Comparison of ENCODE assay signal across 8 cellular contexts in genomic region chr12:92136883-92137582, GRCh38. TPM values are rescaled to one million over a fixed set of nuclear protein-coding genes. Genes with fewer than 3 reads are reported as not detected.
A peak's percentile ranks its signal among the peaks of the same experiment; 100 is the strongest.
DNase-seq lines count a peak whose midpoint lies in the region; ATAC-seq, FAIRE-seq and TF ChIP-seq lines count a peak whose summit lies in the region.

No MANE protein-coding gene starts in this region.

- no peak overlapping the region for H3K27ac ChIP-seq in trophoblast cell (ENCODE audit: low read depth, low read length)

- no CpG with 5 or more reads among the region's 3 CpGs for WGBS in trophoblast cell (ENCODE audit: extremely low coverage, insufficient coverage, insufficient read length)

- H3K18ac ChIP-seq in trophoblast cell (ENCODE audit: low read length), result no peak overlapping the region

- DNase-seq in activated T-cell treated with anti-CD3 and anti-CD28 coated beads, Interleukin-2, amount 50 U/mL, for 24 hours, result no peak
- DNase-seq in activated T-cell treated with anti-CD3 and anti-CD28 coated beads for 4 hours, result no peak
- peak; percentile 58 for DNase-seq in RCC 7860 (ENCODE audit: low spot score)
- DNase-seq in epithelial cell of proximal tubule (ENCODE audit: low read depth), result peak; percentile 60
- no peak for DNase-seq in trophoblast cell
- no peak for DNase-seq in NCI-H2029 treated with DMSO at 0.1 percent for 48 hours (lab: John Stamatoyannopoulos, UW)

- no peak for TF ChIP-seq CTCF in epithelial cell of proximal tubule (conservative IDR thresholded peaks at IDR 0.05; ENCODE audit: low read depth, low read length)

- H2BK120ac ChIP-seq in trophoblast cell (ENCODE audit: insufficient read depth, low read length, poor library complexity), result no peak overlapping the region

- H3K9me3 Mint-ChIP-seq in activated T-cell treated with anti-CD3 and anti-CD28 coated beads, Interleukin-2, amount 50 U/mL, for 24 hours, result no peaks in the 10 kb centered on the region

- peaks cover 0 to 1% of the 10 kb centered on the region in 2 experiments for H3K4me1 ChIP-seq in trophoblast cell (ENCODE audit: control insufficient read depth in 1 of 2, insufficient read depth in 2 of 2, low read length in 2 of 2)

- H3K27ac Mint-ChIP-seq in activated T-cell treated with anti-CD3 and anti-CD28 coated beads, Interleukin-2, amount 50 U/mL, for 24 hours, result peak overlapping the region; percentile 99

- no peak overlapping the region for H4K91ac ChIP-seq in trophoblast cell (ENCODE audit: low read depth, low read length)

- H3K9ac ChIP-seq in trophoblast cell (ENCODE audit: low read length), result no peak overlapping the region

- no peak overlapping the region for H3K4me2 ChIP-seq in trophoblast cell (ENCODE audit: low read length)

- no peak overlapping the region for H2BK5ac ChIP-seq in trophoblast cell (ENCODE audit: low read depth, low read length, poor library complexity)

- H2AK5ac ChIP-seq in trophoblast cell (ENCODE audit: low read length), result no peak overlapping the region

- H4K12ac ChIP-seq in trophoblast cell (ENCODE audit: low read depth, low read length), result no peak overlapping the region

- peak; percentile 79 for FAIRE-seq in RCC 7860 (lab: Jason Lieb, UNC)

- H3K4me1 Mint-ChIP-seq in activated T-cell treated with anti-CD3 and anti-CD28 coated beads, Interleukin-2, amount 50 U/mL, for 24 hours (ENCODE audit: low read depth), result peaks cover 82% of the 10 kb centered on the region

- H3K4me3 ChIP-seq in epithelial cell of proximal tubule (ENCODE audit: low read depth, low read length) (no peak overlapping the region), trophoblast cell (ENCODE audit: low read depth, low read length) (no peak overlapping the region)

- H3K27me3 Mint-ChIP-seq in activated T-cell treated with anti-CD3 and anti-CD28 coated beads, Interleukin-2, amount 50 U/mL, for 24 hours, result no peaks in the 10 kb centered on the region

- H3K9me3 ChIP-seq in trophoblast cell (ENCODE audit: insufficient read depth, low read depth, low read length), result no peaks in the 10 kb centered on the region

- H4K8ac ChIP-seq in trophoblast cell (ENCODE audit: low read depth, low read length), result no peak overlapping the region

- H2AFZ ChIP-seq in trophoblast cell (ENCODE audit: insufficient read depth, low read length, poor library complexity), result no peak overlapping the region

- H3K79me1 ChIP-seq in trophoblast cell (ENCODE audit: low read length), result no peaks in the 10 kb centered on the region

- no peaks in the 10 kb centered on the region for H3K79me2 ChIP-seq in trophoblast cell (ENCODE audit: control insufficient read depth, insufficient read depth, low read length, poor library complexity)

- H3K27me3 ChIP-seq in trophoblast cell (ENCODE audit: insufficient read depth, low read length), result no peaks in the 10 kb centered on the region

- peak overlapping the region; percentile 75 for H3K4ac ChIP-seq in trophoblast cell (ENCODE audit: low read depth, low read length)

- H3K4me3 Mint-ChIP-seq in activated T-cell treated with anti-CD3 and anti-CD28 coated beads, Interleukin-2, amount 50 U/mL, for 24 hours, result peak overlapping the region; percentile 100

- ATAC-seq in GM18511 (IDR thresholded peaks at IDR 0.05; ENCODE audit: unreplicated experiment), result no peak
- no peak for ATAC-seq in HG02885 (IDR thresholded peaks at IDR 0.05; ENCODE audit: poor library complexity, unreplicated experiment)

- H3K23ac ChIP-seq in trophoblast cell (ENCODE audit: low read length), result no peak overlapping the region

- no peak overlapping the region for H3K14ac ChIP-seq in trophoblast cell (ENCODE audit: low read length)

- no peak overlapping the region for H2BK12ac ChIP-seq in trophoblast cell (ENCODE audit: low read length)

- peaks cover 72% of the 10 kb centered on the region for H3K36me3 Mint-ChIP-seq in activated T-cell treated with anti-CD3 and anti-CD28 coated beads, Interleukin-2, amount 50 U/mL, for 24 hours (ENCODE audit: low read depth)

- no peaks in the 10 kb centered on the region for H3K36me3 ChIP-seq in trophoblast cell (ENCODE audit: control insufficient read depth in 1 of 2, insufficient read depth in 2 of 2, low read length in 2 of 2)

RNA-seq across cellular contexts. Expression of gene BTG1, which starts 8.6 kb away (rescaled TPM):
- 15.8 and 22.8 TPM in 2 replicates for total RNA-seq in epithelial cell of proximal tubule
- polyA plus RNA-seq in trophoblast cell (2013), result 145 and 154 TPM in 2 replicates

Comparison
In these comparisons a context has a peak if more than half of its experiments do, and no peak if none do; other contexts are left out.
1. DNase-seq: peak in RCC 7860 (single experiment) and epithelial cell of proximal tubule (single experiment); none in activated T-cell treated with anti-CD3 and anti-CD28 coated beads, Interleukin-2, amount 50 U/mL, for 24 hours (single experiment), activated T-cell treated with anti-CD3 and anti-CD28 coated beads for 4 hours (single experiment), trophoblast cell (0 of 2) and NCI-H2029 treated with DMSO at 0.1 percent for 48 hours (single experiment).